ENCODE assay signal across 1 cellular context in genomic region chr16:12060751-12061150, GRCh38.
TF ChIP-seq lines count a peak whose summit lies in the region.

No MANE protein-coding gene starts in this region.

TF ChIP-seq in WTC11, 78 proteins besides CTCF, POLR2A, EP300 and RAD21 (continued from another document):
- no peak for TF ChIP-seq USF2 (CRISPR knock-in tag; IDR thresholded peaks at IDR 0.05)
- no peak for TF ChIP-seq SMAD4 (CRISPR knock-in tag; IDR thresholded peaks at IDR 0.05)
- no peak for TF ChIP-seq ETV6 (CRISPR knock-in tag; IDR thresholded peaks at IDR 0.05)
- no peak for TF ChIP-seq RORB (CRISPR knock-in tag; IDR thresholded peaks at IDR 0.05)
- no peak for TF ChIP-seq FOXJ3 (CRISPR knock-in tag; IDR thresholded peaks at IDR 0.05; ENCODE audit: borderline replicate concordance)
TF ChIP-seq in WTC11: peak in this region for 0.
